ENCODE assay signal across 29 cellular contexts in genomic region chr16:17176199-17176598, GRCh38.
"Had no signal": no experiment of that assay in that cellular context is flagged by ENCODE, and none has a peak within 500 bp of the region (broad histone marks: within the 10 kb centered on the region; RNA-seq: fewer than 3 reads in every experiment).

No MANE protein-coding gene starts in this region.

- H3K36me3 ChIP-seq: gastroesophageal sphincter had no signal

- DNase-seq: activated CD4-positive, alpha-beta memory T cell treated with anti-CD3 and anti-CD28 coated beads for 36 hours; activated CD4-positive, alpha-beta T cell treated with anti-CD3 and anti-CD28 coated beads for 36 hours; activated CD4-positive, alpha-beta T cell treated with anti-CD3 and anti-CD28 coated beads, Interleukin-2, amount 10 ng/mL, durations not matched to agents 24 days and 14 days; activated CD4-positive, CD25-positive, alpha-beta regulatory T cell; activated CD4-positive, CD25-positive, alpha-beta regulatory T cell treated with anti-CD3 and anti-CD28 coated beads, Interleukin-2, amount 50 U/mL, for 72 hours; activated CD8-positive, alpha-beta memory T cell treated with anti-CD3 and anti-CD28 coated beads, Interleukin-2, amount 50 U/mL, for 48 hours; activated CD8-positive, alpha-beta T cell treated with anti-CD3 and anti-CD28 coated beads, Interleukin-2, amount 10 ng/mL, durations not matched to agents 7 days and 5 days; activated gamma-delta T cell treated with Interleukin-2 at 50 U/mL for 16 hours; activated naive CD4-positive, alpha-beta T cell treated with anti-CD3 and anti-CD28 coated beads, Interleukin-2, amount 50 U/mL, for 16 hours; activated naive CD4-positive, alpha-beta T cell treated with Interleukin-2 at 50 U/mL for 16 hours; activated T-cell treated with anti-CD3 and anti-CD28 coated beads for 4 hours; activated T-cell treated with anti-CD3 and anti-CD28 coated beads, Interleukin-2, amount 50 U/mL, for 24 hours; activated T-cell treated with anti-CD3 and anti-CD28 coated beads, Interleukin-2, amount 50 U/mL, for 72 hours; amniotic stem cell; aorta; body of pancreas; caudate nucleus; cortex of kidney; effector CD8-positive, alpha-beta T cell; esophagus squamous epithelium; foreskin melanocyte; T-helper 1 cell; T-helper 2 cell had no signal

- H3K4me3 ChIP-seq: body of pancreas, esophagus squamous epithelium, gastroesophageal sphincter had no signal

- H3K36me3 Mint-ChIP-seq: activated CD4-positive, alpha-beta memory T cell treated with anti-CD3 and anti-CD28 coated beads for 36 hours had no signal

- ATAC-seq: activated CD4-positive, alpha-beta T cell treated with anti-CD3 and anti-CD28 coated beads for 36 hours; activated CD8-positive, alpha-beta T cell treated with anti-CD3 and anti-CD28 coated beads, Interleukin-2, amount 10 ng/mL, durations not matched to agents 7 days and 5 days; activated T-cell treated with anti-CD3 and anti-CD28 coated beads, Interleukin-2, amount 50 U/mL, for 72 hours; body of pancreas; gastroesophageal sphincter had no signal

- H3K9me3 ChIP-seq: body of pancreas, esophagus squamous epithelium, gastroesophageal sphincter had no signal

- H3K27ac ChIP-seq: body of pancreas, epithelial cell of prostate, gastroesophageal sphincter had no signal

- H3K4me3 Mint-ChIP-seq: activated CD4-positive, alpha-beta memory T cell treated with anti-CD3 and anti-CD28 coated beads for 36 hours; activated CD4-positive, alpha-beta T cell treated with anti-CD3 and anti-CD28 coated beads for 36 hours; activated CD4-positive, alpha-beta T cell treated with anti-CD3 and anti-CD28 coated beads, Interleukin-2, amount 10 ng/mL, durations not matched to agents 24 days and 14 days; activated CD8-positive, alpha-beta T cell treated with anti-CD3 and anti-CD28 coated beads, Interleukin-2, amount 10 ng/mL, durations not matched to agents 7 days and 5 days; activated naive CD8-positive, alpha-beta T cell; activated T-cell treated with anti-CD3 and anti-CD28 coated beads, Interleukin-2, amount 50 U/mL, for 24 hours; activated T-cell treated with anti-CD3 and anti-CD28 coated beads, Interleukin-2, amount 50 U/mL, for 72 hours had no signal

- H3K27me3 Mint-ChIP-seq: activated CD4-positive, alpha-beta memory T cell treated with anti-CD3 and anti-CD28 coated beads for 36 hours; activated CD4-positive, alpha-beta T cell treated with anti-CD3 and anti-CD28 coated beads for 36 hours; activated CD4-positive, alpha-beta T cell treated with anti-CD3 and anti-CD28 coated beads, Interleukin-2, amount 10 ng/mL, durations not matched to agents 24 days and 14 days; activated naive CD8-positive, alpha-beta T cell; activated T-cell treated with anti-CD3 and anti-CD28 coated beads, Interleukin-2, amount 50 U/mL, for 24 hours had no signal

- H3K27me3 ChIP-seq: body of pancreas, esophagus squamous epithelium, gastroesophageal sphincter had no signal

- H3K27ac Mint-ChIP-seq: activated CD4-positive, alpha-beta memory T cell treated with anti-CD3 and anti-CD28 coated beads for 36 hours; activated CD4-positive, alpha-beta T cell treated with anti-CD3 and anti-CD28 coated beads for 36 hours; activated CD4-positive, alpha-beta T cell treated with anti-CD3 and anti-CD28 coated beads, Interleukin-2, amount 10 ng/mL, durations not matched to agents 24 days and 14 days; activated CD8-positive, alpha-beta T cell treated with anti-CD3 and anti-CD28 coated beads, Interleukin-2, amount 10 ng/mL, durations not matched to agents 7 days and 5 days; activated naive CD8-positive, alpha-beta T cell; activated T-cell treated with anti-CD3 and anti-CD28 coated beads, Interleukin-2, amount 50 U/mL, for 24 hours; activated T-cell treated with anti-CD3 and anti-CD28 coated beads, Interleukin-2, amount 50 U/mL, for 72 hours had no signal

- H3K9me3 Mint-ChIP-seq: activated CD4-positive, alpha-beta memory T cell treated with anti-CD3 and anti-CD28 coated beads for 36 hours; activated CD4-positive, alpha-beta T cell treated with anti-CD3 and anti-CD28 coated beads, Interleukin-2, amount 10 ng/mL, durations not matched to agents 24 days and 14 days; activated T-cell treated with anti-CD3 and anti-CD28 coated beads, Interleukin-2, amount 50 U/mL, for 24 hours; activated T-cell treated with anti-CD3 and anti-CD28 coated beads, Interleukin-2, amount 50 U/mL, for 72 hours had no signal

- FAIRE-seq: colon, endometrium, endothelial cell of umbilical vein had no signal
